In genomic region chr6:9927271-9927670, GRCh38 we compare ENCODE assay signal across 18 cellular contexts.
A peak's percentile ranks its signal among the peaks of the same experiment; 100 is the strongest.
DNase-seq lines count a peak whose midpoint lies in the region; ATAC-seq, FAIRE-seq and TF ChIP-seq lines count a peak whose summit lies in the region.
"Had no signal": no experiment of that assay in that cellular context is flagged by ENCODE, and none has a peak within 500 bp of the region (broad histone marks: within the 10 kb centered on the region; RNA-seq: fewer than 3 reads in every experiment).

No MANE protein-coding gene starts in this region.

- POLR2A ChIA-PET in HepG2 (lab: Yijun Ruan, JAX) = no interaction called here
- POLR2A ChIA-PET in IMR-90 (lab: Charles Lee; ENCODE audit: unreplicated experiment) = no interaction called here
- POLR2A ChIA-PET in H1 (lab: Charles Lee; ENCODE audit: partially characterized antibody) = no interaction called here

- 73% methylated on average over 1 of the region's 1 CpG for WGBS in HepG2 (ENCODE audit: low lambda C conversion rate)
- WGBS in right lobe of liver (ENCODE audit: insufficient coverage, low coverage, low lambda C conversion rate, missing lambda C conversion rate) = 86% methylated on average over 1 of the region's 1 CpG
- WGBS in IMR-90 (ENCODE audit: extremely low coverage in 2 of 2, insufficient read length in 1 of 2), 2 experiments = no CpG with 5 or more reads among the region's 1 CpG
- WGBS in H1 (ENCODE audit: extremely low coverage in 1 of 2, insufficient coverage in 1 of 2, insufficient read length in 1 of 2, insufficient replicate concordance in 2 of 2, low coverage in 1 of 2, low lambda C conversion rate in 2 of 2, missing lambda C conversion rate in 1 of 2), 2 experiments = 100% methylated on average over 1 of the region's 1 CpG; no CpG with 5 or more reads in 1 of the 2 experiments

- in situ Hi-C loops in HepG2 (cut with HindIII; ENCODE audit: extremely low pct_ligation_motif_present, low pct_unique_long_range_greater_than_20kb) = no loop called here
- in situ Hi-C loops in IMR-90 (cut with MboI; ENCODE audit: low sequenced_read_pairs) = no loop called here
- in situ Hi-C loops in gastrocnemius medialis (cut with MboI; ENCODE audit: low sequenced_read_pairs in 4 of 4) = no loop called here

- H3K9me3 ChIP-seq in HepG2 (ENCODE audit: low read length) (no peaks in the 10 kb centered on the region), right lobe of liver (no peaks in the 10 kb centered on the region), IMR-90 (ENCODE audit: control insufficient read depth, insufficient read depth, low read length) (peaks cover 4% of the 10 kb centered on the region; the same call in 1 of the 2 replicates), H1 (ENCODE audit: insufficient read depth in 2 of 2, low read depth in 1 of 2, low read length in 1 of 2) (no peaks in the 10 kb centered on the region), gastrocnemius medialis (no peaks in the 10 kb centered on the region)
- H3K9me3 ChIP-seq: MG63, SJSA1 had no signal

- FAIRE-seq in HepG2 (lab: Jason Lieb, UNC) = no peak
- no peak for FAIRE-seq in H1 (lab: Jason Lieb, UNC)

- no peak overlapping the region for H3K18ac ChIP-seq in IMR-90 (ENCODE audit: low read depth, low read length)
- H3K18ac ChIP-seq in H1 (ENCODE audit: extremely low read depth, low read length) = no peak overlapping the region

- no peak overlapping the region for H2AK9ac ChIP-seq in IMR-90 (replicated peaks; ENCODE audit: low read depth, low read length, poor library complexity)

- H2AK5ac ChIP-seq in IMR-90 (ENCODE audit: low read depth, low read length) = no peak overlapping the region
- no peak overlapping the region for H2AK5ac ChIP-seq in H1 (ENCODE audit: low read depth, low read length)

- H2AFZ ChIP-seq in HepG2 (ENCODE audit: low read length) = no peak overlapping the region
- no peak overlapping the region for H2AFZ ChIP-seq in IMR-90 (replicated peaks; ENCODE audit: low read length, poor library complexity)
- peak overlapping the region; percentile 26; the same call in 1 of the 2 replicates for H2AFZ ChIP-seq in H1 (ENCODE audit: low read length)

- no peak overlapping the region for H3K27ac ChIP-seq in HepG2 (ENCODE audit: extremely low read length, insufficient read depth, low read length)
- no peak overlapping the region for H3K27ac ChIP-seq in right lobe of liver
- no peak overlapping the region for H3K27ac ChIP-seq in IMR-90 (ENCODE audit: insufficient read depth, low read length)
- no peak overlapping the region for H3K27ac ChIP-seq in H1 (ENCODE audit: low read depth, low read length)
- H3K27ac ChIP-seq in gastrocnemius medialis = no peak overlapping the region
- H3K27ac ChIP-seq: 22Rv1; BLaER1 treated with 17β-estradiol and CSF1 and Interleukin-3, amounts not matched to agents 10 nM and 100 nM; RWPE1; SJSA1 had no signal

- no TSS peak for BruUV-seq in HepG2 (replicated peaks; lab: Mats Ljungman, UMichigan)
- BruUV-seq in IMR-90 (replicated peaks; lab: Mats Ljungman, UMichigan) = no TSS peak

- H2BK20ac ChIP-seq in IMR-90 (ENCODE audit: low read depth, low read length) = no peak overlapping the region
- no peak overlapping the region for H2BK20ac ChIP-seq in H1 (ENCODE audit: low read length)

- TF ChIP-seq POLR2A in HepG2 (IDR thresholded peaks at IDR 0.05; ENCODE audit: insufficient read depth in 1 of 2, low read depth in 2 of 2, low read length in 2 of 2) (no peak), right lobe of liver (IDR thresholded peaks at IDR 0.05) (no peak), IMR-90 (IDR thresholded peaks at IDR 0.05; ENCODE audit: low read depth, low read length) (no peak), H1 (IDR thresholded peaks at IDR 0.05; ENCODE audit: control extremely low read depth in 1 of 2, low read depth in 2 of 2, low read length in 2 of 2) (no peak), gastrocnemius medialis (IDR thresholded peaks at IDR 0.05) (no peak)

- H3K27me3 ChIP-seq in HepG2 (ENCODE audit: control insufficient read depth in 1 of 2, insufficient read depth in 2 of 2, low read length in 2 of 2) = no peaks in the 10 kb centered on the region
- no peaks in the 10 kb centered on the region for H3K27me3 ChIP-seq in right lobe of liver
- H3K27me3 ChIP-seq in IMR-90 (ENCODE audit: control insufficient read depth, insufficient read depth, low read length) = no peaks in the 10 kb centered on the region
- no peaks in the 10 kb centered on the region for H3K27me3 ChIP-seq in H1 (replicated peaks in 1 of 4; ENCODE audit: control insufficient read depth in 3 of 4, extremely low read depth in 1 of 4, insufficient read depth in 3 of 4, low read length in 3 of 4)
- no peaks in the 10 kb centered on the region for H3K27me3 ChIP-seq in gastrocnemius medialis
- H3K27me3 ChIP-seq: BLaER1 treated with 17β-estradiol and CSF1 and Interleukin-3, amounts not matched to agents 10 nM and 100 nM; MG63; SJSA1 had no signal

- H3K27ac Mint-ChIP-seq in activated naive CD4-positive, alpha-beta T cell treated with anti-CD3 and anti-CD28 coated beads for 36 hours = no peak overlapping the region
- H3K27ac Mint-ChIP-seq: CD8-positive, alpha-beta memory T cell had no signal

- TF ChIP-seq EP300 in HepG2 (IDR thresholded peaks at IDR 0.05; ENCODE audit: low read depth in 2 of 2, low read length in 2 of 2) (no peak), HepG2 (CRISPR knock-in tag; IDR thresholded peaks at IDR 0.05; ENCODE audit: borderline replicate concordance) (no peak), H1 (IDR thresholded peaks at IDR 0.05; ENCODE audit: borderline replicate concordance in 1 of 2, low read depth in 2 of 2, low read length in 2 of 2) (no peak)

- H4K5ac ChIP-seq in IMR-90 (ENCODE audit: low read depth, low read length) (no peak overlapping the region), H1 (ENCODE audit: insufficient read length, low read depth, low read length) (no peak overlapping the region)

- H3K79me2 ChIP-seq in HepG2 (ENCODE audit: insufficient read depth, low read length) = no peaks in the 10 kb centered on the region
- H3K79me2 ChIP-seq in H1 (ENCODE audit: control insufficient read depth in 1 of 2, insufficient read depth in 2 of 2, low read length in 2 of 2) = no peaks in the 10 kb centered on the region

- TF ChIP-seq RAD21 in HepG2 (CRISPR knock-in tag; IDR thresholded peaks at IDR 0.05) (no peak), IMR-90 (IDR thresholded peaks at IDR 0.05; ENCODE audit: low read length) (no peak), H1 (IDR thresholded peaks at IDR 0.05 in 1 of 2, conservative IDR thresholded peaks at IDR 0.05 in 1 of 2; ENCODE audit: low read depth in 2 of 2, low read length in 2 of 2) (no peak)

- H3K36me3 ChIP-seq in HepG2 (replicated peaks in 1 of 2; ENCODE audit: control insufficient read depth in 1 of 2, insufficient read depth in 2 of 2, low read length in 2 of 2) (no peaks in the 10 kb centered on the region), right lobe of liver (no peaks in the 10 kb centered on the region), IMR-90 (ENCODE audit: control insufficient read depth, insufficient read depth, low read length) (no peaks in the 10 kb centered on the region), H1 (ENCODE audit: control insufficient read depth in 2 of 4, insufficient read depth in 4 of 4, low read length in 3 of 4) (no peaks in the 10 kb centered on the region), gastrocnemius medialis (no peaks in the 10 kb centered on the region)
- H3K36me3 ChIP-seq: BLaER1 treated with 17β-estradiol and CSF1 and Interleukin-3, amounts not matched to agents 10 nM and 100 nM; MG63; SJSA1 had no signal

- H3K4me3 ChIP-seq in HepG2 (replicated peaks in 1 of 3; ENCODE audit: insufficient read depth in 1 of 3, low read depth in 2 of 3, low read length in 3 of 3) = no peak overlapping the region
- H3K4me3 ChIP-seq in right lobe of liver = no peak overlapping the region
- no peak overlapping the region for H3K4me3 ChIP-seq in IMR-90 (ENCODE audit: insufficient read depth, low read depth, low read length)
- H3K4me3 ChIP-seq in H1 (ENCODE audit: extremely low read depth in 1 of 4, insufficient read depth in 2 of 4, low read depth in 3 of 4, low read length in 4 of 4) = no peak overlapping the region
- H3K4me3 ChIP-seq in gastrocnemius medialis = no peak overlapping the region
- H3K4me3 ChIP-seq: BLaER1 treated with 17β-estradiol and CSF1 and Interleukin-3, amounts not matched to agents 10 nM and 100 nM; MG63; SJSA1 had no signal

- TF ChIP-seq CTCF in HepG2 (CRISPR knock-in tag; IDR thresholded peaks at IDR 0.05) = no peak
- no peak for TF ChIP-seq CTCF in right lobe of liver (IDR thresholded peaks at IDR 0.05)
- TF ChIP-seq CTCF in IMR-90 (conservative IDR thresholded peaks at IDR 0.05; ENCODE audit: low read depth, low read length) = no peak
- no peak for TF ChIP-seq CTCF in H1 (IDR thresholded peaks at IDR 0.05; ENCODE audit: control extremely low read depth in 1 of 3, insufficient read depth in 1 of 3, low read depth in 1 of 3, low read length in 3 of 3)
- TF ChIP-seq CTCF in gastrocnemius medialis (IDR thresholded peaks at IDR 0.05 in 4 of 5, conservative IDR thresholded peaks at IDR 0.05 in 1 of 5) = no peak

- H3K23me2 ChIP-seq in H1 (ENCODE audit: low read depth, low read length) = no peaks in the 10 kb centered on the region

- H3K9ac ChIP-seq in HepG2 (ENCODE audit: insufficient read depth, low read depth, low read length) = no peak overlapping the region
- H3K9ac ChIP-seq in IMR-90 (ENCODE audit: low read depth, low read length) = no peak overlapping the region
- H3K9ac ChIP-seq in H1 (replicated peaks in 1 of 4; ENCODE audit: extremely low read depth in 1 of 4, low read depth in 3 of 4, low read length in 3 of 4) = no peak overlapping the region
- H3K9ac ChIP-seq: BLaER1 treated with 17β-estradiol and CSF1 and Interleukin-3, amounts not matched to agents 10 nM and 100 nM had no signal

- H3K56ac ChIP-seq in IMR-90 (ENCODE audit: extremely low read depth, insufficient read depth, low read length) = no peak overlapping the region
- H3K56ac ChIP-seq in H1 (replicated peaks; ENCODE audit: insufficient read length, low read depth, low read length) = no peak overlapping the region

- no peak overlapping the region for H2BK12ac ChIP-seq in H1 (ENCODE audit: low read depth, low read length)

- H3K36me3 Mint-ChIP-seq in activated naive CD4-positive, alpha-beta T cell treated with anti-CD3 and anti-CD28 coated beads for 36 hours (ENCODE audit: low read depth) = no peaks in the 10 kb centered on the region
- H3K36me3 Mint-ChIP-seq: CD8-positive, alpha-beta memory T cell had no signal

- no peaks in the 10 kb centered on the region for H3K4me1 Mint-ChIP-seq in activated naive CD4-positive, alpha-beta T cell treated with anti-CD3 and anti-CD28 coated beads for 36 hours (ENCODE audit: low read depth)
- H3K4me1 Mint-ChIP-seq: CD8-positive, alpha-beta memory T cell had no signal

- H3K14ac ChIP-seq in IMR-90 (replicated peaks; ENCODE audit: low read depth, low read length) (no peak overlapping the region), H1 (ENCODE audit: insufficient read length) (no peak overlapping the region)

- H3K4me3 Mint-ChIP-seq in activated naive CD4-positive, alpha-beta T cell treated with anti-CD3 and anti-CD28 coated beads for 36 hours = no peak overlapping the region
- H3K4me3 Mint-ChIP-seq: CD8-positive, alpha-beta memory T cell had no signal

- intact Hi-C loops in HepG2 (cut with micrococcal nuclease; ENCODE audit: unreplicated experiment) (no loop called here), right lobe of liver (cut with DNase I) (no loop called here), IMR-90 (cut with micrococcal nuclease) (no loop called here), gastrocnemius medialis (cut with DNase I; ENCODE audit: low total_unique reads) (no loop called here)
- intact Hi-C loops in activated naive CD4-positive, alpha-beta T cell treated with anti-CD3 and anti-CD28 coated beads for 36 hours (cut with micrococcal nuclease) = no loop called here

- peaks cover 2% of the 10 kb centered on the region for H3K27me3 Mint-ChIP-seq in activated naive CD4-positive, alpha-beta T cell treated with anti-CD3 and anti-CD28 coated beads for 36 hours (ENCODE audit: low read depth)
- H3K27me3 Mint-ChIP-seq: CD8-positive, alpha-beta memory T cell had no signal

- no peaks in the 10 kb centered on the region for H3K4me1 ChIP-seq in HepG2 (ENCODE audit: insufficient read depth, low read length)
- H3K4me1 ChIP-seq in right lobe of liver = no peaks in the 10 kb centered on the region
- H3K4me1 ChIP-seq in IMR-90 (ENCODE audit: control insufficient read depth, insufficient read depth, low read length) = no peaks in the 10 kb centered on the region
- no peaks in the 10 kb centered on the region for H3K4me1 ChIP-seq in H1 (replicated peaks in 1 of 4; ENCODE audit: control insufficient read depth in 3 of 4, insufficient read depth in 4 of 4, low read length in 3 of 4)
- H3K4me1 ChIP-seq in gastrocnemius medialis = no peaks in the 10 kb centered on the region

- dilution Hi-C loops in IMR-90 (cut with HindIII; ENCODE audit: low sequenced_read_pairs, unreplicated experiment) = no loop called here

- no peak overlapping the region for H2BK120ac ChIP-seq in IMR-90 (ENCODE audit: low read depth, low read length)
- no peak overlapping the region for H2BK120ac ChIP-seq in H1 (replicated peaks; ENCODE audit: low read depth, low read length)

- no peaks in the 10 kb centered on the region for H3K9me1 ChIP-seq in IMR-90 (ENCODE audit: insufficient read depth, low read length)

- ATAC-seq in HepG2 (no peak), right lobe of liver (no peak), IMR-90 (ENCODE audit: low read depth) (no peak), HG03378 (IDR thresholded peaks at IDR 0.05; ENCODE audit: unreplicated experiment) (no peak), gastrocnemius medialis (no peak)

- DNase-seq in HepG2 (ENCODE audit: low spot score) (no peak), right lobe of liver (no peak), IMR-90 (no peak), H1 (ENCODE audit: low read depth in 1 of 2, low spot score in 2 of 2) (no peak), gastrocnemius medialis (no peak), NCI-H69 (lab: John Stamatoyannopoulos, UW) (no peak)
- DNase-seq in activated naive CD4-positive, alpha-beta T cell treated with anti-CD3 and anti-CD28 coated beads for 36 hours = no peak
- DNase-seq: CD8-positive, alpha-beta memory T cell; DMS79 treated with DMSO at 0.1 percent for 48 hours; H7; MG63; NCI-H1105 treated with DMSO at 0.1 percent for 48 hours; NCI-H1694 treated with DMSO at 0.1 percent for 48 hours had no signal

- no peak overlapping the region for H3K4me2 ChIP-seq in HepG2 (ENCODE audit: low read depth, low read length)
- H3K4me2 ChIP-seq in IMR-90 (ENCODE audit: low read depth, low read length) = no peak overlapping the region
- H3K4me2 ChIP-seq in H1 (ENCODE audit: insufficient read depth in 1 of 2, low read depth in 2 of 2, low read length in 2 of 2) = no peak overlapping the region

- H4K8ac ChIP-seq in IMR-90 (ENCODE audit: low read depth in 2 of 2, low read length in 2 of 2) (no peak overlapping the region), H1 (ENCODE audit: extremely low read depth, insufficient read depth, low read length) (no peak overlapping the region)

- H2BK5ac ChIP-seq in IMR-90 (ENCODE audit: low read depth, low read length, poor library complexity, severe bottlenecking) (no peak overlapping the region), H1 (ENCODE audit: low read depth, low read length) (no peak overlapping the region)

- H3K79me1 ChIP-seq in IMR-90 (ENCODE audit: low read depth in 1 of 2, low read length in 2 of 2) = no peaks in the 10 kb centered on the region
- no peaks in the 10 kb centered on the region for H3K79me1 ChIP-seq in H1 (ENCODE audit: low read depth, low read length)

- H3K9me3 Mint-ChIP-seq in activated naive CD4-positive, alpha-beta T cell treated with anti-CD3 and anti-CD28 coated beads for 36 hours = peaks cover 3% of the 10 kb centered on the region

- H3K4ac ChIP-seq in IMR-90 (ENCODE audit: low read depth, low read length) (no peak overlapping the region), H1 (replicated peaks; ENCODE audit: insufficient read length, low read depth, low read length) (no peak overlapping the region)

- H4K20me1 ChIP-seq in HepG2 (ENCODE audit: insufficient read depth, low read length) (no peaks in the 10 kb centered on the region), IMR-90 (ENCODE audit: insufficient read depth, low read length) (no peaks in the 10 kb centered on the region), H1 (replicated peaks in 1 of 2; ENCODE audit: control insufficient read depth in 1 of 2, insufficient read depth in 2 of 2, low read length in 2 of 2) (no peaks in the 10 kb centered on the region)
- H4K20me1 ChIP-seq: BLaER1 treated with 17β-estradiol and CSF1 and Interleukin-3, amounts not matched to agents 10 nM and 100 nM had no signal

- H4K91ac ChIP-seq in IMR-90 (ENCODE audit: insufficient read depth, low read depth, low read length) (no peak overlapping the region), H1 (replicated peaks; ENCODE audit: insufficient read length, low read length) (no peak overlapping the region)

- H2BK15ac ChIP-seq in IMR-90 (ENCODE audit: low read depth, low read length) = no peak overlapping the region
- H2BK15ac ChIP-seq in H1 (ENCODE audit: low read length) = no peak overlapping the region

- CTCF ChIA-PET in HepG2 (lab: Yijun Ruan, JAX; ENCODE audit: low intra/inter-chr PET ratio, low total read pairs) = no interaction called here
- CTCF ChIA-PET in IMR-90 (lab: Yijun Ruan, JAX) = no interaction called here
- CTCF ChIA-PET in H1 (lab: Charles Lee; ENCODE audit: partially characterized antibody) = interaction anchor here (0.7 kb wide), 1 partner anchor 144 kb away, joined by 3 read pairs; no protein-coding TSS in a partner anchor
- CTCF ChIA-PET in activated naive CD4-positive, alpha-beta T cell treated with anti-CD3 and anti-CD28 coated beads for 36 hours (lab: Charles Lee) = no interaction called here

- H3K23ac ChIP-seq in IMR-90 (ENCODE audit: low read depth, low read length) (no peak overlapping the region), H1 (ENCODE audit: insufficient read length) (no peak overlapping the region)

Comparison
In these comparisons a context has a peak if more than half of its experiments do, and no peak if none do; other contexts are left out.
1. Of the 41 proteins assayed by ChIP-seq in both HepG2 and H1: peak only in HepG2: none; only in H1: none; in both: MAFK; in neither: 40.